In the genomic region with DNA sequence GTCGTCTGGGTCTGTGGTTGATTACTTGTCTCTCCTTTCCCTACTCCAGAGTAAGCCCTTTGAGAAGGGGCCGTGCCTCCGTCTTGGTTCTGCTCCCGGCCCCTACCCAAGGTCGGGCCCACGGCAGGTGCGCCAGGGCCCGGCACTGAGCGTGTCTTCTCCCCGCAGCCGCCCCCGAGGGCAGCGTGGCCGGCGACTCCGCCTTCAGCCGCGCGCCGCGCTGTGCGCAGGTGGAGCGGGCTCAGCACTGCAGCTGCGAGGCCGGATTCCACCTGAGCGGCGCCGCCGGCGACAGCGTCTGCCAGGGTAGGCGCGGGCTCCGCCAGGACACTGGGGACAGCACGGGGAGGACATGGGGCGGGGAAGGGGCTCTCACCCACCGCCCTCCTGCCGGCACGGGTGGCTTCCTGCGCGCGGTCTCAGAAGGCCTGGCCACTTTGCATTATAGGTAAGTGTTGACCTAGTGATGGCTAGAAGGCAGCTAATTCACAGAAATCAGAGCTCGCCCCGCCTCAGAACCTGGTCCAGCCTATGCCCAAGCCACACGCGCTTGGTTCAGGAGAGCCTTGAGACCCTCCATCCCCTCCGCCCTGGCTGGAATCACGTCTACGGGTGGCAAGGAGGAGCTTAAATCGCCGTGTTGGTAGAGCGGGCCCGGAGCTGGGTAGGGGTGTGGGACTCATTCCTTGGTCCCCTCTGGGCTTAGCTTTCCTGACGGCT, we compare ENCODE assay signal across 8 cellular contexts. TPM values are rescaled to one million over a fixed set of nuclear protein-coding genes. Genes with fewer than 3 reads are reported as not detected.
A peak's percentile ranks its signal among the peaks of the same experiment; 100 is the strongest.
DNase-seq lines count a peak whose midpoint lies in the region; ATAC-seq and TF ChIP-seq lines count a peak whose summit lies in the region.

No MANE protein-coding gene starts in this region.

- H3K9me3 Mint-ChIP-seq in activated B cell treated with CpG ODN at 0.5 μM for 24 hours = no peaks in the 10 kb centered on the region

- H3K9me3 ChIP-seq in spleen (peaks cover 0 to 6% (median 0%) of the 10 kb centered on the region in 8 donors), SJCRH30 (replicated peaks) (no peaks in the 10 kb centered on the region)

- 24 to 39% (median 29%) methylated on average over 23 to 54 of the region's 54 CpGs for whole genome bisulfite sequencing in spleen, 5 donors

- TF ChIP-seq CTCF in activated B cell treated with CpG ODN at 0.5 μM for 24 hours (IDR thresholded peaks at IDR 0.05) (no peak), spleen (IDR thresholded peaks at IDR 0.05 in 8 of 11, conservative IDR thresholded peaks at IDR 0.05 in 3 of 11) (no peak)

- ATAC-seq in activated B cell treated with CpG ODN at 0.5 μM for 24 hours (ENCODE audit: low read depth) (peak; percentile 40), GM18505 (IDR thresholded peaks at IDR 0.05; ENCODE audit: unreplicated experiment) (no peak)

- H3K27ac Mint-ChIP-seq in activated B cell treated with CpG ODN at 0.5 μM for 24 hours = no peak overlapping the region

- H3K4me1 ChIP-seq in spleen (peaks cover 0 to 6% (median 2%) of the 10 kb centered on the region in 6 donors), SJCRH30 (peaks cover 6% of the 10 kb centered on the region)

- H3K36me3 Mint-ChIP-seq in activated B cell treated with CpG ODN at 0.5 μM for 24 hours (ENCODE audit: low read depth) = no peaks in the 10 kb centered on the region

- POLR2A ChIA-PET in activated B cell treated with CpG ODN at 0.5 μM for 24 hours (lab: Charles Lee) = interaction anchor here (0.6 kb wide), 1 partner anchor 72 kb away, joined by 5 read pairs; no protein-coding TSS in a partner anchor

- no peaks in the 10 kb centered on the region for H3K36me3 ChIP-seq in H7 (replicated peaks; ENCODE audit: control insufficient read depth, insufficient read depth, low read length)
- H3K36me3 ChIP-seq in spleen = no peaks in the 10 kb centered on the region
- no peaks in the 10 kb centered on the region for H3K36me3 ChIP-seq in SJCRH30

- peak; percentile 73 for DNase-seq in H7
- no peak for DNase-seq in activated B cell treated with CpG ODN at 0.5 μM for 24 hours
- DNase-seq in central memory CD4-positive, alpha-beta T cell = peak; percentile 76
- no peak for DNase-seq in spleen
- no peak for DNase-seq in SJCRH30
- DNase-seq in NCI-H2171 treated with DMSO at 0.1 percent for 48 hours (lab: John Stamatoyannopoulos, UW) = no peak
- no peak for DNase-seq in H4 (ENCODE audit: low spot score)

- H3K4me3 ChIP-seq in H7 (ENCODE audit: insufficient read depth, low read depth, low read length) = no peak overlapping the region
- H3K4me3 ChIP-seq in spleen = peak overlapping the region in 4 of 8 donors; percentile 12 to 51 (median 16)
- no peak overlapping the region for H3K4me3 ChIP-seq in SJCRH30

- H3K27ac ChIP-seq in spleen (peak overlapping the region in 5 of 8 donors; percentile 15 to 62 (median 54)), SJCRH30 (no peak overlapping the region)

- H3K4me3 Mint-ChIP-seq in activated B cell treated with CpG ODN at 0.5 μM for 24 hours = no peak overlapping the region

- TF ChIP-seq POLR2A in spleen (IDR thresholded peaks at IDR 0.05) (no peak), GM18505 (IDR thresholded peaks at IDR 0.05; ENCODE audit: borderline replicate concordance, extremely low read depth, insufficient read depth, insufficient read length) (no peak)

- CTCF ChIA-PET in activated B cell treated with CpG ODN at 0.5 μM for 24 hours (lab: Charles Lee) = interaction anchor here (0.7 kb wide), 1 partner anchor 60 kb away, joined by 3 read pairs; no protein-coding TSS in a partner anchor

- H3K27me3 ChIP-seq in H7 (ENCODE audit: control insufficient read depth, insufficient read depth, low read length) (no peaks in the 10 kb centered on the region), spleen (replicated peaks in 1 of 7) (peaks cover 0 to 31% (median 7%) of the 10 kb centered on the region in 7 donors), SJCRH30 (no peaks in the 10 kb centered on the region)

- H3K27me3 Mint-ChIP-seq in activated B cell treated with CpG ODN at 0.5 μM for 24 hours = peaks cover 33% of the 10 kb centered on the region

- peaks cover 4% of the 10 kb centered on the region for H3K4me1 Mint-ChIP-seq in activated B cell treated with CpG ODN at 0.5 μM for 24 hours

- intact Hi-C loops in activated B cell treated with CpG ODN at 0.5 μM for 24 hours (cut with micrococcal nuclease) = no loop called here
- intact Hi-C loops in spleen (cut with DNase I; ENCODE audit: low total_unique reads) = no loop called here

RNA-seq across cellular contexts. Expression of a gene that starts 43.5 kb away (rescaled TPM):
- 0.04 and 0.38 TPM in 2 replicates for total RNA-seq in H7 (2014; rRNA removed; shearing (Covaris generic))
- total RNA-seq in activated B cell treated with CpG ODN at 0.5 μM for 24 hours (0.31 and 0.71 TPM in 2 replicates), spleen (10 to 100 TPM in 3 of 7 donors, 1 to 10 TPM in 4; 6.5 to 14.5 (median 9.0) TPM)
- polyA plus RNA-seq in spleen = 1 to 10 TPM; 1.5 to 2.1 (median 2.0) TPM
- 0.04 TPM in 1 of 2 replicates, not detected in the other for total RNA-seq in SJCRH30 (2014; rRNA removed; shearing (Covaris generic))
- total RNA-seq in H4 (2014; rRNA removed; shearing (Covaris generic)) = not detected in 2 replicates

Comparison
In these comparisons a context has a peak if more than half of its experiments do, and no peak if none do; other contexts are left out.
1. DNase-seq: peak in H7 (single experiment) and central memory CD4-positive, alpha-beta T cell (single experiment); none in activated B cell treated with CpG ODN at 0.5 μM for 24 hours (single experiment), spleen (single experiment), SJCRH30 (0 of 2), NCI-H2171 treated with DMSO at 0.1 percent for 48 hours (single experiment) and H4 (single experiment).